Comparison of ENCODE assay signal across 11 cellular contexts in genomic region chr3:13077431-13078157, GRCh38. TPM values are rescaled to one million over a fixed set of nuclear protein-coding genes. Genes with fewer than 3 reads are reported as not detected.
A peak's percentile ranks its signal among the peaks of the same experiment; 100 is the strongest.
DNase-seq lines count a peak whose midpoint lies in the region; ATAC-seq and TF ChIP-seq lines count a peak whose summit lies in the region.
"Had no signal": no experiment of that assay in that cellular context is flagged by ENCODE, and none has a peak within 500 bp of the region (broad histone marks: within the 10 kb centered on the region; RNA-seq: fewer than 3 reads in every experiment).

No MANE protein-coding gene starts in this region.

- H3K27ac ChIP-seq in right atrium auricular region (peak overlapping the region; percentile 15 to 70), aorta (ENCODE audit: low read depth in 1 of 2, low read length in 2 of 2) (no peak overlapping the region)
- H3K27ac ChIP-seq in CD4-positive, alpha-beta memory T cell (ENCODE audit: low read depth, low read length), result no peak overlapping the region

- no peak for TF ChIP-seq CTCF in right atrium auricular region (IDR thresholded peaks at IDR 0.05)

- H3K27ac Mint-ChIP-seq in activated CD8-positive, alpha-beta memory T cell treated with anti-CD3 and anti-CD28 coated beads, Interleukin-2, amount 10 ng/mL, durations not matched to agents 7 days and 5 days, result peak overlapping the region; percentile 79
- H3K27ac Mint-ChIP-seq in CD4-positive, alpha-beta memory T cell, result no peak overlapping the region
- no peak overlapping the region for H3K27ac Mint-ChIP-seq in activated T-helper 17 cell treated with anti-CD3 and anti-CD28 coated beads, Interleukin-2, amount 50 U/mL, for 72 hours
- H3K27ac Mint-ChIP-seq: CD4-positive, alpha-beta T cell; T-helper 17 cell had no signal

- H3K36me3 ChIP-seq in right atrium auricular region (no peaks in the 10 kb centered on the region), aorta (ENCODE audit: control insufficient read depth in 1 of 2, insufficient read depth in 2 of 2, low read length in 1 of 2) (no peaks in the 10 kb centered on the region)
- no peaks in the 10 kb centered on the region for H3K36me3 ChIP-seq in CD4-positive, alpha-beta memory T cell (ENCODE audit: insufficient read depth, low read length)

- POLR2A ChIA-PET in CD4-positive, alpha-beta memory T cell (lab: Charles Lee; ENCODE audit: partially characterized antibody), result interaction anchor here (0.6 kb wide), 1 partner anchor 19 kb away, joined by 3 read pairs; no protein-coding TSS in a partner anchor

- H3K27me3 ChIP-seq in right atrium auricular region (peaks cover 0 to 6% of the 10 kb centered on the region in 2 donors), aorta (ENCODE audit: control insufficient read depth in 1 of 2, insufficient read depth in 2 of 2, low read length in 1 of 2) (no peaks in the 10 kb centered on the region)
- peaks cover 12% of the 10 kb centered on the region for H3K27me3 ChIP-seq in CD4-positive, alpha-beta memory T cell (ENCODE audit: insufficient read depth, low read length)

- H3K4me3 ChIP-seq in right atrium auricular region, result no peak overlapping the region
- no peak overlapping the region for H3K4me3 ChIP-seq in aorta (ENCODE audit: low read length in 2 of 2)
- H3K4me3 ChIP-seq in CD4-positive, alpha-beta memory T cell (ENCODE audit: low read length in 2 of 2), result no peak overlapping the region

- H3K4me1 Mint-ChIP-seq in activated CD8-positive, alpha-beta memory T cell treated with anti-CD3 and anti-CD28 coated beads, Interleukin-2, amount 10 ng/mL, durations not matched to agents 7 days and 5 days, result peaks cover 27% of the 10 kb centered on the region
- peaks cover 3 to 18% (median 9%) of the 10 kb centered on the region in 4 donors for H3K4me1 Mint-ChIP-seq in CD4-positive, alpha-beta memory T cell
- no peaks in the 10 kb centered on the region for H3K4me1 Mint-ChIP-seq in activated T-helper 17 cell treated with anti-CD3 and anti-CD28 coated beads, Interleukin-2, amount 50 U/mL, for 72 hours

- CTCF ChIA-PET in activated CD8-positive, alpha-beta memory T cell treated with anti-CD3 and anti-CD28 coated beads, Interleukin-2, amount 10 ng/mL, durations not matched to agents 7 days and 5 days (lab: Charles Lee), result interaction anchor here (1.0 to 7.2 kb wide), 2 partner anchors 8 to 14 kb away, joined by 3 to 52 read pairs; no protein-coding TSS in a partner anchor
- CTCF ChIA-PET in CD4-positive, alpha-beta memory T cell (lab: Charles Lee; ENCODE audit: partially characterized antibody), result interaction anchor here (1.1 kb wide), 1 partner anchor 803 kb away, joined by 3 read pairs; the partner anchor contains the start of gene WNT7A

- peaks cover 25% of the 10 kb centered on the region for H3K27me3 Mint-ChIP-seq in activated CD8-positive, alpha-beta memory T cell treated with anti-CD3 and anti-CD28 coated beads, Interleukin-2, amount 10 ng/mL, durations not matched to agents 7 days and 5 days
- H3K27me3 Mint-ChIP-seq in CD4-positive, alpha-beta memory T cell, result peaks cover 7 to 18% of the 10 kb centered on the region in 2 donors
- H3K27me3 Mint-ChIP-seq in activated T-helper 17 cell treated with anti-CD3 and anti-CD28 coated beads, Interleukin-2, amount 50 U/mL, for 72 hours, result peaks cover 8% of the 10 kb centered on the region

- H3K9me3 ChIP-seq in right atrium auricular region (no peaks in the 10 kb centered on the region), aorta (ENCODE audit: control insufficient read depth, low read length) (no peaks in the 10 kb centered on the region)
- H3K9me3 ChIP-seq in CD4-positive, alpha-beta memory T cell (ENCODE audit: control insufficient read depth in 1 of 2, low read length in 2 of 2), result no peaks in the 10 kb centered on the region

- 8 to 12% methylated on average over 21 of the region's 21 CpGs for WGBS in aorta, 2 donors

- no peaks in the 10 kb centered on the region for H3K36me3 Mint-ChIP-seq in activated CD8-positive, alpha-beta memory T cell treated with anti-CD3 and anti-CD28 coated beads, Interleukin-2, amount 10 ng/mL, durations not matched to agents 7 days and 5 days
- no peaks in the 10 kb centered on the region for H3K36me3 Mint-ChIP-seq in CD4-positive, alpha-beta memory T cell
- no peaks in the 10 kb centered on the region for H3K36me3 Mint-ChIP-seq in activated T-helper 17 cell treated with anti-CD3 and anti-CD28 coated beads, Interleukin-2, amount 50 U/mL, for 72 hours (ENCODE audit: low read depth)
- H3K36me3 Mint-ChIP-seq: naive thymus-derived CD8-positive, alpha-beta T cell had no signal

- H3K4me3 Mint-ChIP-seq in activated CD8-positive, alpha-beta memory T cell treated with anti-CD3 and anti-CD28 coated beads, Interleukin-2, amount 10 ng/mL, durations not matched to agents 7 days and 5 days, result no peak overlapping the region
- H3K4me3 Mint-ChIP-seq in CD4-positive, alpha-beta memory T cell, result no peak overlapping the region
- no peak overlapping the region for H3K4me3 Mint-ChIP-seq in activated T-helper 17 cell treated with anti-CD3 and anti-CD28 coated beads, Interleukin-2, amount 50 U/mL, for 72 hours
- H3K4me3 Mint-ChIP-seq: CD4-positive, alpha-beta T cell; T-helper 17 cell had no signal

- peak; percentile 12 for ATAC-seq in activated CD8-positive, alpha-beta memory T cell treated with anti-CD3 and anti-CD28 coated beads, Interleukin-2, amount 10 ng/mL, durations not matched to agents 7 days and 5 days
- peak; percentile 47 for ATAC-seq in aorta (ENCODE audit: low FRiP score)
- ATAC-seq in activated T-helper 17 cell treated with anti-CD3 and anti-CD28 coated beads, Interleukin-2, amount 50 U/mL, for 72 hours (replicated peaks), result no peak
- ATAC-seq: T-helper 17 cell had no signal

- no peak for DNase-seq in activated CD8-positive, alpha-beta memory T cell treated with anti-CD3 and anti-CD28 coated beads, Interleukin-2, amount 10 ng/mL, durations not matched to agents 7 days and 5 days
- no peak for DNase-seq in activated CD8-positive, alpha-beta memory T cell treated with anti-CD3 and anti-CD28 coated beads for 24 hours
- DNase-seq in RPMI7951 (ENCODE audit: low read depth), result peak; percentile 56
- no peak for DNase-seq in right atrium auricular region (ENCODE audit: low spot score)
- DNase-seq in aorta, result peak; percentile 80 to 88
- no peak for DNase-seq in effector CD8-positive, alpha-beta T cell (lab: John Stamatoyannopoulos, UW)
- DNase-seq in CD4-positive, alpha-beta memory T cell, result no peak
- DNase-seq: CD4-positive, alpha-beta T cell; T-helper 17 cell had no signal

- H3K4me1 ChIP-seq in right atrium auricular region (peaks cover 0 to 61% of the 10 kb centered on the region in 2 donors), aorta (ENCODE audit: control insufficient read depth in 1 of 2, insufficient read depth in 2 of 2, low read length in 2 of 2) (no peaks in the 10 kb centered on the region)
- peaks cover 16% of the 10 kb centered on the region for H3K4me1 ChIP-seq in CD4-positive, alpha-beta memory T cell (ENCODE audit: insufficient read depth, low read length)

- intact Hi-C loops in aorta (cut with DNase I), result loop anchor here in 1 of 2 donors (5.0 kb wide), 1 partner anchor 55 kb away; no protein-coding TSS in a partner anchor
- intact Hi-C loops in CD4-positive, alpha-beta memory T cell (cut with micrococcal nuclease), result no loop called here

- H3K9me3 Mint-ChIP-seq in activated CD8-positive, alpha-beta memory T cell treated with anti-CD3 and anti-CD28 coated beads, Interleukin-2, amount 10 ng/mL, durations not matched to agents 7 days and 5 days (ENCODE audit: low read depth), result no peaks in the 10 kb centered on the region
- H3K9me3 Mint-ChIP-seq in CD4-positive, alpha-beta memory T cell, result no peaks in the 10 kb centered on the region
- H3K9me3 Mint-ChIP-seq in activated T-helper 17 cell treated with anti-CD3 and anti-CD28 coated beads, Interleukin-2, amount 50 U/mL, for 72 hours, result no peaks in the 10 kb centered on the region
- H3K9me3 Mint-ChIP-seq: CD4-positive, alpha-beta T cell; naive thymus-derived CD8-positive, alpha-beta T cell had no signal

RNA-seq across cellular contexts. Expression of gene IQSEC1, which starts 4.4 kb away (rescaled TPM):
- total RNA-seq in activated CD8-positive, alpha-beta memory T cell treated with anti-CD3 and anti-CD28 coated beads, Interleukin-2, amount 10 ng/mL, durations not matched to agents 7 days and 5 days, result 10 to 100 TPM; 37.6 to 71.4 TPM
- total RNA-seq in RPMI7951 (2014; rRNA removed; shearing (Covaris generic)), result 8.1 and 10.4 TPM in 2 replicates
- total RNA-seq in right atrium auricular region (10 to 100 TPM; 57.5 to 63.9 TPM), aorta (10 to 100 TPM; 76.1 to 84.7 TPM)
- 10 to 100 TPM; 12.6 to 23.7 TPM for polyA plus RNA-seq in aorta
- total RNA-seq in CD4-positive, alpha-beta memory T cell, result 10 to 100 TPM; 79.3 to 82.0 TPM
- polyA plus RNA-seq in CD4-positive, alpha-beta memory T cell, result 10 to 100 TPM; 11.9 to 45.3 TPM
- 10 to 100 TPM; 38.0 to 62.9 TPM for total RNA-seq in activated T-helper 17 cell treated with anti-CD3 and anti-CD28 coated beads, Interleukin-2, amount 50 U/mL, for 72 hours

Comparison
In these comparisons a context has a peak if more than half of its experiments do, and no peak if none do; other contexts are left out.
1. DNase-seq: peak in RPMI7951 (single experiment) and aorta (2 of 2); none in activated CD8-positive, alpha-beta memory T cell treated with anti-CD3 and anti-CD28 coated beads, Interleukin-2, amount 10 ng/mL, durations not matched to agents 7 days and 5 days (single experiment), activated CD8-positive, alpha-beta memory T cell treated with anti-CD3 and anti-CD28 coated beads for 24 hours (single experiment), right atrium auricular region (single experiment), effector CD8-positive, alpha-beta T cell (single experiment) and CD4-positive, alpha-beta memory T cell (0 of 5).
2. H3K27ac ChIP-seq: peak in right atrium auricular region (2 of 2); none in aorta (0 of 2) and CD4-positive, alpha-beta memory T cell (single experiment).